ENCODE assay signal across 26 cellular contexts in genomic region chr16:72481419-72481818, GRCh38.
A peak's percentile ranks its signal among the peaks of the same experiment; 100 is the strongest.
DNase-seq lines count a peak whose midpoint lies in the region; ATAC-seq, FAIRE-seq and TF ChIP-seq lines count a peak whose summit lies in the region.
"Had no signal": no experiment of that assay in that cellular context is flagged by ENCODE, and none has a peak within 500 bp of the region (broad histone marks: within the 10 kb centered on the region; RNA-seq: fewer than 3 reads in every experiment).

No MANE protein-coding gene starts in this region.

- H3K27me3 ChIP-seq in astrocyte (ENCODE audit: insufficient read depth, low read length) (no peaks in the 10 kb centered on the region), endodermal cell (ENCODE audit: control insufficient read depth, insufficient read depth, low read length, poor library complexity, severe bottlenecking) (no peaks in the 10 kb centered on the region)
- H3K27me3 ChIP-seq: colonic mucosa, heart left ventricle had no signal

- H3K27ac ChIP-seq in astrocyte (ENCODE audit: low read depth, low read length) (no peak overlapping the region), endodermal cell (ENCODE audit: low read depth, low read length) (no peak overlapping the region)
- H3K27ac ChIP-seq: colonic mucosa, heart left ventricle, parathyroid adenoma had no signal

- DNase-seq in AG10803 (ENCODE audit: low read depth): peak; percentile 7
- peak; percentile 8 for DNase-seq in HT1080 (ENCODE audit: low read depth)
- DNase-seq in astrocyte (ENCODE audit: low read depth): no peak
- peak; percentile 47 for DNase-seq in iris pigment epithelial cell (ENCODE audit: low read depth)
- no peak for DNase-seq in endodermal cell
- no peak for DNase-seq in putamen (ENCODE audit: low spot score)
- no peak for DNase-seq in activated T-cell treated with anti-CD3 and anti-CD28 coated beads, Interleukin-2, amount 50 U/mL, for 4 hours
- DNase-seq: activated CD4-positive, alpha-beta T cell treated with anti-CD3 and anti-CD28 coated beads, Interleukin-2, amount 10 ng/mL, durations not matched to agents 7 days and 5 days; activated CD8-positive, alpha-beta memory T cell treated with anti-CD3 and anti-CD28 coated beads, Interleukin-2, amount 50 U/mL, for 4 hours; colonic mucosa; DMS53; GF-D8; heart left ventricle; HFFc6; Kasumi-1; NCI-H1092 treated with DMSO at 0.1 percent for 48 hours; NCI-H2029; NCI-H345; NCI-H82; nephron progenitor cell; Right ventricle myocardium superior; substantia nigra had no signal

- no peak for ATAC-seq in HG03565 (IDR thresholded peaks at IDR 0.05; ENCODE audit: unreplicated experiment)
- no peak for ATAC-seq in activated T-cell treated with anti-CD3 and anti-CD28 coated beads, Interleukin-2, amount 50 U/mL, for 4 hours
- ATAC-seq: heart left ventricle had no signal

- H3K27ac Mint-ChIP-seq in astrocyte (ENCODE audit: unreplicated experiment) (no peak overlapping the region), endodermal cell (no peak overlapping the region)
- H3K27ac Mint-ChIP-seq: activated CD4-positive, alpha-beta T cell treated with anti-CD3 and anti-CD28 coated beads, Interleukin-2, amount 10 ng/mL, durations not matched to agents 7 days and 5 days; brain; HFFc6; nephron progenitor cell had no signal

- H3K36me3 Mint-ChIP-seq in astrocyte (ENCODE audit: low read depth, unreplicated experiment) (no peaks in the 10 kb centered on the region), endodermal cell (ENCODE audit: low read depth) (no peaks in the 10 kb centered on the region)
- H3K36me3 Mint-ChIP-seq in activated T-cell treated with anti-CD3 and anti-CD28 coated beads, Interleukin-2, amount 50 U/mL, for 4 hours (ENCODE audit: insufficient read depth): no peaks in the 10 kb centered on the region
- H3K36me3 Mint-ChIP-seq: brain had no signal

- H3K4me3 Mint-ChIP-seq in astrocyte (ENCODE audit: unreplicated experiment) (no peak overlapping the region), endodermal cell (no peak overlapping the region)
- H3K4me3 Mint-ChIP-seq in activated T-cell treated with anti-CD3 and anti-CD28 coated beads, Interleukin-2, amount 50 U/mL, for 4 hours: no peak overlapping the region
- H3K4me3 Mint-ChIP-seq: activated CD4-positive, alpha-beta T cell treated with anti-CD3 and anti-CD28 coated beads, Interleukin-2, amount 10 ng/mL, durations not matched to agents 7 days and 5 days; brain; HFFc6; nephron progenitor cell had no signal

- no peak for FAIRE-seq in astrocyte (lab: Jason Lieb, UNC)
- FAIRE-seq: TTC549 had no signal

- H3K4me1 ChIP-seq in astrocyte (ENCODE audit: insufficient read depth, low read length) (peaks cover 2% of the 10 kb centered on the region), endodermal cell (ENCODE audit: control insufficient read depth, insufficient read depth, low read length) (no peaks in the 10 kb centered on the region)
- H3K4me1 ChIP-seq: colonic mucosa, parathyroid adenoma had no signal

- H3K4me1 Mint-ChIP-seq in astrocyte (ENCODE audit: low read depth, unreplicated experiment): peaks cover 8% of the 10 kb centered on the region
- peaks cover 13% of the 10 kb centered on the region for H3K4me1 Mint-ChIP-seq in endodermal cell
- H3K4me1 Mint-ChIP-seq in activated T-cell treated with anti-CD3 and anti-CD28 coated beads, Interleukin-2, amount 50 U/mL, for 4 hours (ENCODE audit: low read depth): peaks cover 31% of the 10 kb centered on the region
- H3K4me1 Mint-ChIP-seq: brain, nephron progenitor cell had no signal

- no peaks in the 10 kb centered on the region for H4K20me1 ChIP-seq in astrocyte (ENCODE audit: insufficient read depth, low read length)

- TF ChIP-seq CTCF in AG10803 (conservative IDR thresholded peaks at IDR 0.05; ENCODE audit: low read length) (no peak), astrocyte (IDR thresholded peaks at IDR 0.05; ENCODE audit: insufficient read depth, low read depth, low read length) (no peak), endodermal cell (conservative IDR thresholded peaks at IDR 0.05) (no peak)

- peak overlapping the region; percentile 2 for H3K4me2 ChIP-seq in astrocyte (ENCODE audit: low read length)

- H3K9ac ChIP-seq in astrocyte (ENCODE audit: low read length) (no peak overlapping the region), endodermal cell (ENCODE audit: extremely low read depth, low read length, poor library complexity, severe bottlenecking) (no peak overlapping the region)
- H3K9ac ChIP-seq: parathyroid adenoma had no signal

- H3K79me2 ChIP-seq in astrocyte (ENCODE audit: insufficient read depth, low read length): no peaks in the 10 kb centered on the region
- H3K79me2 ChIP-seq: parathyroid adenoma had no signal

- H3K27me3 Mint-ChIP-seq in astrocyte (ENCODE audit: low read depth, unreplicated experiment): no peaks in the 10 kb centered on the region
- H3K27me3 Mint-ChIP-seq in endodermal cell (ENCODE audit: insufficient read depth): no peaks in the 10 kb centered on the region
- no peaks in the 10 kb centered on the region for H3K27me3 Mint-ChIP-seq in activated T-cell treated with anti-CD3 and anti-CD28 coated beads, Interleukin-2, amount 50 U/mL, for 4 hours (ENCODE audit: low read depth)
- H3K27me3 Mint-ChIP-seq: activated CD4-positive, alpha-beta T cell treated with anti-CD3 and anti-CD28 coated beads, Interleukin-2, amount 10 ng/mL, durations not matched to agents 7 days and 5 days; brain had no signal

- no peak overlapping the region for H2AFZ ChIP-seq in astrocyte (ENCODE audit: low read depth, low read length)
- H2AFZ ChIP-seq: parathyroid adenoma had no signal

- H3K9me3 Mint-ChIP-seq in astrocyte (ENCODE audit: unreplicated experiment): no peaks in the 10 kb centered on the region
- H3K9me3 Mint-ChIP-seq in endodermal cell: peaks cover 1% of the 10 kb centered on the region
- H3K9me3 Mint-ChIP-seq in activated T-cell treated with anti-CD3 and anti-CD28 coated beads, Interleukin-2, amount 50 U/mL, for 4 hours: peaks cover 10% of the 10 kb centered on the region
- H3K9me3 Mint-ChIP-seq: activated CD4-positive, alpha-beta T cell treated with anti-CD3 and anti-CD28 coated beads, Interleukin-2, amount 10 ng/mL, durations not matched to agents 7 days and 5 days; brain; HFFc6; nephron progenitor cell had no signal

- H3K9me3 ChIP-seq in astrocyte (ENCODE audit: insufficient read depth, low read depth, low read length) (no peaks in the 10 kb centered on the region), endodermal cell (ENCODE audit: control insufficient read depth, low read length) (no peaks in the 10 kb centered on the region)
- H3K9me3 ChIP-seq: colonic mucosa, heart left ventricle had no signal

- H3K36me3 ChIP-seq in astrocyte (ENCODE audit: insufficient read depth, low read length) (no peaks in the 10 kb centered on the region), endodermal cell (ENCODE audit: control insufficient read depth, insufficient read depth, low read length) (no peaks in the 10 kb centered on the region)
- H3K36me3 ChIP-seq: colonic mucosa, heart left ventricle had no signal

- no peak overlapping the region for H3K4me3 ChIP-seq in AG10803 (ENCODE audit: low read length)
- H3K4me3 ChIP-seq in astrocyte (ENCODE audit: insufficient read depth, low read depth, low read length): no peak overlapping the region
- H3K4me3 ChIP-seq in endodermal cell (ENCODE audit: low read length): no peak overlapping the region
- H3K4me3 ChIP-seq: colonic mucosa, heart left ventricle had no signal

Comparison
In these comparisons a context has a peak if more than half of its experiments do, and no peak if none do; other contexts are left out.
1. DNase-seq: peak in AG10803 (single experiment), HT1080 (single experiment) and iris pigment epithelial cell (single experiment); none in astrocyte (single experiment), endodermal cell (single experiment), putamen (single experiment) and activated T-cell treated with anti-CD3 and anti-CD28 coated beads, Interleukin-2, amount 50 U/mL, for 4 hours (single experiment).